In genomic region chr19:12737666-12738351, GRCh38 we compare ENCODE assay signal across 7 cellular contexts. TPM values are rescaled to one million over a fixed set of nuclear protein-coding genes. Genes with fewer than 3 reads are reported as not detected.
DNase-seq lines count a peak whose midpoint lies in the region; ATAC-seq, FAIRE-seq and TF ChIP-seq lines count a peak whose summit lies in the region.

No MANE protein-coding gene starts in this region.

- TF ChIP-seq CTCF in adrenal gland (IDR thresholded peaks at IDR 0.05): no peak
- no peak for TF ChIP-seq CTCF in kidney (IDR thresholded peaks at IDR 0.05; ENCODE audit: borderline replicate concordance, extremely low read depth, insufficient read depth)

- H3K36me3 ChIP-seq in adrenal gland (replicated peaks in 1 of 2) (peaks cover 0 to 20% of the 10 kb centered on the region in 2 donors), kidney (ENCODE audit: control insufficient read depth in 1 of 2, insufficient read depth in 2 of 2, low read length in 2 of 2) (peaks cover 0 to 15% of the 10 kb centered on the region in 2 donors)

- peak overlapping the region; percentile 97 for H3K4me3 ChIP-seq in Jurkat, Clone E6-1 (ENCODE audit: low read length)
- peak overlapping the region; percentile 71 to 97 (median 84) for H3K4me3 ChIP-seq in adrenal gland
- H3K4me3 ChIP-seq in kidney (ENCODE audit: low read length in 2 of 2): peak overlapping the region; percentile 86 to 95

- no peaks in the 10 kb centered on the region for H3K27me3 ChIP-seq in adrenal gland

- no peak for ATAC-seq in GM21528 (IDR thresholded peaks at IDR 0.05; ENCODE audit: low FRiP score, unreplicated experiment)
- ATAC-seq in HG02938 (IDR thresholded peaks at IDR 0.05; ENCODE audit: unreplicated experiment): no peak

- H3K9me3 ChIP-seq in adrenal gland (replicated peaks in 1 of 3) (no peaks in the 10 kb centered on the region), kidney (ENCODE audit: control insufficient read depth in 1 of 2, low read length in 2 of 2) (no peaks in the 10 kb centered on the region)

- TF ChIP-seq POLR2A in adrenal gland (IDR thresholded peaks at IDR 0.05): no peak
- no peak for TF ChIP-seq POLR2A in GM12892 (IDR thresholded peaks at IDR 0.05; ENCODE audit: low read depth, low read length)

- intact Hi-C loops in adrenal gland (cut with DNase I): no loop called here
- intact Hi-C loops in kidney (cut with DNase I): no loop called here

- 8 to 9% (median 8%) methylated on average over 16 to 21 of the region's 21 CpGs for WGBS in adrenal gland, 4 donors

- no peak for FAIRE-seq in kidney (lab: Jason Lieb, UNC)
- FAIRE-seq in GM12892 (lab: Jason Lieb, UNC): no peak

- H3K4me1 ChIP-seq in adrenal gland (replicated peaks in 1 of 2) (peaks cover 21 to 29% of the 10 kb centered on the region in 2 donors), kidney (ENCODE audit: control insufficient read depth in 1 of 2, insufficient read depth in 1 of 2, low read depth in 1 of 2, low read length in 2 of 2) (peaks cover 20 to 22% of the 10 kb centered on the region in 2 donors)

- peak overlapping the region; percentile 59 to 76 for H3K9ac ChIP-seq in kidney (ENCODE audit: low read length in 2 of 2)

- H3K27ac ChIP-seq in adrenal gland (peak overlapping the region in 4 of 5 donors; percentile 75 to 89 (median 85)), kidney (ENCODE audit: low read depth in 2 of 2, low read length in 2 of 2) (peak overlapping the region; percentile 87 to 92), substantia nigra (ENCODE audit: low read depth, low read length, poor library complexity, severe bottlenecking) (peak overlapping the region; percentile 94)

- no peak for DNase-seq in Jurkat, Clone E6-1 (ENCODE audit: low read depth, low spot score)
- DNase-seq in adrenal gland (no peak), kidney (no peak), substantia nigra (lab: John Stamatoyannopoulos, UW) (no peak), GM12892 (ENCODE audit: insufficient read length) (no peak)

RNA-seq across cellular contexts. Expression of gene GET3, which starts 0.5 kb away (rescaled TPM):
- polyA plus RNA-seq in Jurkat, Clone E6-1 (2012; ENCODE audit: insufficient read depth, insufficient read length): 155 TPM
- total RNA-seq in adrenal gland (10 to 100 TPM; 76.1 to 97.7 (median 82.5) TPM), kidney (71.3 TPM)
- polyA plus RNA-seq in adrenal gland (10 to 100 TPM; 50.3 to 74.1 (median 56.7) TPM), kidney (ENCODE audit: insufficient read depth, low read depth, low replicate concordance) (132 TPM)
- 78.1 TPM for polyA plus RNA-seq in GM12892 (2012; ENCODE audit: missing spikeins)

RNA-seq across cellular contexts. Expression of gene TRIR, which starts 3.3 kb away (rescaled TPM):
- polyA plus RNA-seq in Jurkat, Clone E6-1 (2012; ENCODE audit: insufficient read depth, insufficient read length): 295 TPM
- 100 to 1,000 TPM; 125 to 423 (median 258) TPM for total RNA-seq in adrenal gland
- polyA plus RNA-seq in adrenal gland: 100 to 1,000 TPM; 162 to 405 (median 338) TPM
- total RNA-seq in kidney: 135 TPM
- polyA plus RNA-seq in kidney (ENCODE audit: insufficient read depth, low read depth, low replicate concordance): 321 TPM
- 140 TPM for polyA plus RNA-seq in GM12892 (2012; ENCODE audit: missing spikeins)

RNA-seq across cellular contexts. Expression of gene BEST2, which starts 13.8 kb away (rescaled TPM):
- polyA plus RNA-seq in Jurkat, Clone E6-1 (2012; ENCODE audit: insufficient read depth, insufficient read length): not detected
- total RNA-seq in adrenal gland (not detected), kidney (not detected)
- polyA plus RNA-seq in adrenal gland (not detected), kidney (ENCODE audit: insufficient read depth, low read depth, low replicate concordance) (not detected)
- polyA plus RNA-seq in GM12892 (2012; ENCODE audit: missing spikeins): 0.25 TPM

RNA-seq across cellular contexts. Expression of gene TNPO2, which starts 14.1 kb away (rescaled TPM):
- polyA plus RNA-seq in Jurkat, Clone E6-1 (2012; ENCODE audit: insufficient read depth, insufficient read length): 75.8 TPM
- 100 to 1,000 TPM in 2 of 8 donors, 10 to 100 TPM in 6; 43.4 to 104 (median 79.0) TPM for total RNA-seq in adrenal gland
- polyA plus RNA-seq in adrenal gland: 10 to 100 TPM; 43.4 to 99.2 (median 58.4) TPM
- 62.7 TPM for total RNA-seq in kidney
- 20.5 TPM for polyA plus RNA-seq in kidney (ENCODE audit: insufficient read depth, low read depth, low replicate concordance)
- polyA plus RNA-seq in GM12892 (2012; ENCODE audit: missing spikeins): 25.6 TPM

RNA-seq across cellular contexts. Expression of gene HOOK2, which starts 37.5 kb away (rescaled TPM):
- 26.6 TPM for polyA plus RNA-seq in Jurkat, Clone E6-1 (2012; ENCODE audit: insufficient read depth, insufficient read length)
- 10 to 100 TPM; 10.2 to 38.3 (median 29.1) TPM for total RNA-seq in adrenal gland
- 10 to 100 TPM in 2 of 3 donors, 1 to 10 TPM in 1; 6.3 to 99.7 (median 69.3) TPM for polyA plus RNA-seq in adrenal gland
- total RNA-seq in kidney: 58.1 TPM
- 41.8 TPM for polyA plus RNA-seq in kidney (ENCODE audit: insufficient read depth, low read depth, low replicate concordance)
- 10.7 TPM for polyA plus RNA-seq in GM12892 (2012; ENCODE audit: missing spikeins)
